In genomic region chr17:4795168-4795567, GRCh38 we compare ENCODE assay signal across 9 cellular contexts. TPM values are rescaled to one million over a fixed set of nuclear protein-coding genes. Genes with fewer than 3 reads are reported as not detected.
DNase-seq lines count a peak whose midpoint lies in the region; ATAC-seq and TF ChIP-seq lines count a peak whose summit lies in the region.
"Had no signal": no experiment of that assay in that cellular context is flagged by ENCODE, and none has a peak within 500 bp of the region (broad histone marks: within the 10 kb centered on the region; RNA-seq: fewer than 3 reads in every experiment).

No MANE protein-coding gene starts in this region.

- H3K4ac ChIP-seq in neuronal stem cell (ENCODE audit: low read length) = no peak overlapping the region

- no TSS peak for BruUV-seq in PC-3 (replicated peaks; lab: Mats Ljungman, UMichigan)

- H3K4me1 ChIP-seq in CD8-positive, alpha-beta T cell (ENCODE audit: insufficient read depth, low read length) = peaks cover 14% of the 10 kb centered on the region
- H3K4me1 ChIP-seq in PC-3 (ENCODE audit: insufficient read depth, low read length) (peaks cover 10% of the 10 kb centered on the region; the same call in 1 of the 2 replicates), neuronal stem cell (ENCODE audit: control insufficient read depth in 2 of 2, insufficient read depth in 1 of 2, low read depth in 1 of 2, low read length in 2 of 2) (peaks cover 6 to 10% of the 10 kb centered on the region in 2 donors)

- H2BK12ac ChIP-seq in neuronal stem cell (ENCODE audit: low read length) = no peak overlapping the region

- H3K4me3 ChIP-seq in CD8-positive, alpha-beta T cell (ENCODE audit: low read depth, low read length) = no peak overlapping the region
- peak overlapping the region; percentile 96; the same call in 1 of the 2 replicates for H3K4me3 ChIP-seq in PC-3 (ENCODE audit: low read length)
- no peak overlapping the region for H3K4me3 ChIP-seq in neuronal stem cell (ENCODE audit: low read length in 2 of 2)

- H3K27ac Mint-ChIP-seq in CD8-positive, alpha-beta T cell = no peak overlapping the region
- peak overlapping the region; percentile 95 for H3K27ac Mint-ChIP-seq in dendritic cell treated with granulocyte-macrophage colony-stimulating factor and Interleukin-4, amounts not matched to agents 40 ng/mL and 50 ng/mL, for 4 days
- H3K27ac Mint-ChIP-seq in CD4-positive, alpha-beta T cell = no peak overlapping the region

- H3K27me3 Mint-ChIP-seq in CD8-positive, alpha-beta T cell (ENCODE audit: low read depth) = peaks cover 2% of the 10 kb centered on the region
- peaks cover 17% of the 10 kb centered on the region for H3K27me3 Mint-ChIP-seq in dendritic cell treated with granulocyte-macrophage colony-stimulating factor and Interleukin-4, amounts not matched to agents 40 ng/mL and 50 ng/mL, for 4 days
- H3K27me3 Mint-ChIP-seq in CD4-positive, alpha-beta T cell = peaks cover 10% of the 10 kb centered on the region

- H3K79me1 ChIP-seq in neuronal stem cell (ENCODE audit: low read depth, low read length) = peaks cover 13% of the 10 kb centered on the region

- WGBS in neuronal stem cell (ENCODE audit: extremely low coverage in 2 of 2, insufficient read length in 2 of 2, insufficient replicate concordance in 1 of 2), 2 donors = no CpG with 5 or more reads among the region's 1 CpG

- no peaks in the 10 kb centered on the region for H3K9me3 Mint-ChIP-seq in CD8-positive, alpha-beta T cell
- no peaks in the 10 kb centered on the region for H3K9me3 Mint-ChIP-seq in dendritic cell treated with granulocyte-macrophage colony-stimulating factor and Interleukin-4, amounts not matched to agents 40 ng/mL and 50 ng/mL, for 4 days
- no peaks in the 10 kb centered on the region for H3K9me3 Mint-ChIP-seq in CD4-positive, alpha-beta T cell

- no peak overlapping the region for H4K8ac ChIP-seq in neuronal stem cell (ENCODE audit: low read depth, low read length)

- H3K79me2 ChIP-seq in PC-3 (ENCODE audit: low read length) = peaks cover 20% of the 10 kb centered on the region

- H3K18ac ChIP-seq in neuronal stem cell (ENCODE audit: low read length) = no peak overlapping the region

- H2BK15ac ChIP-seq in neuronal stem cell (ENCODE audit: low read length) = no peak overlapping the region

- H3K36me3 ChIP-seq in CD8-positive, alpha-beta T cell (ENCODE audit: insufficient read depth, low read length) = peaks cover 10% of the 10 kb centered on the region
- H3K36me3 ChIP-seq in PC-3 (ENCODE audit: low read depth, low read length) (peaks cover 5% of the 10 kb centered on the region; the same call in 1 of the 2 replicates), neuronal stem cell (replicated peaks in 1 of 2; ENCODE audit: control insufficient read depth in 2 of 2, insufficient read depth in 2 of 2, low read length in 2 of 2) (peaks cover 18 to 22% of the 10 kb centered on the region in 2 donors)

- H3F3A ChIP-seq in PC-3 (ENCODE audit: low read length, unreplicated experiment) = no peaks in the 10 kb centered on the region

- no peaks in the 10 kb centered on the region for H3K9me2 ChIP-seq in PC-3 (replicated peaks; ENCODE audit: low read length)

- POLR2A ChIA-PET in CD8-positive, alpha-beta T cell (lab: Charles Lee) = no interaction called here
- POLR2A ChIA-PET in PC-3 (lab: Charles Lee; ENCODE audit: unreplicated experiment) = no interaction called here
- POLR2A ChIA-PET in CD4-positive, alpha-beta T cell (lab: Charles Lee) = no interaction called here

- no peak for TF ChIP-seq CTCF in CD8-positive, alpha-beta T cell (IDR thresholded peaks at IDR 0.05)
- TF ChIP-seq CTCF in PC-3 (conservative IDR thresholded peaks at IDR 0.05; ENCODE audit: low read depth, low read length) = no peak
- no peak for TF ChIP-seq CTCF in CD4-positive, alpha-beta T cell (IDR thresholded peaks at IDR 0.05)

- peaks cover 21% of the 10 kb centered on the region for H3K4me1 Mint-ChIP-seq in CD8-positive, alpha-beta T cell (ENCODE audit: low read depth)
- H3K4me1 Mint-ChIP-seq in dendritic cell treated with granulocyte-macrophage colony-stimulating factor and Interleukin-4, amounts not matched to agents 40 ng/mL and 50 ng/mL, for 4 days (ENCODE audit: low read depth) = peaks cover 23% of the 10 kb centered on the region
- peaks cover 18% of the 10 kb centered on the region for H3K4me1 Mint-ChIP-seq in CD4-positive, alpha-beta T cell (ENCODE audit: low read depth)

- H4K20me1 ChIP-seq in PC-3 (ENCODE audit: low read length) = no peaks in the 10 kb centered on the region

- DNase-seq in CD8-positive, alpha-beta T cell = no peak
- DNase-seq in PC-3 = no peak
- no peak for DNase-seq in neuronal stem cell (ENCODE audit: low spot score)
- no peak for DNase-seq in NCI-H1105 treated with DMSO at 0.1 percent for 48 hours (lab: John Stamatoyannopoulos, UW)
- DNase-seq in CD4-positive, alpha-beta T cell = no peak

- peak overlapping the region; percentile 73 for H2AFZ ChIP-seq in PC-3 (ENCODE audit: low read length)
- H2AFZ ChIP-seq in neuronal stem cell (ENCODE audit: low read length) = peak overlapping the region; percentile 78

- H3K4me2 ChIP-seq in PC-3 (ENCODE audit: low read length) (peak overlapping the region; percentile 25; the same call in 1 of the 2 replicates), neuronal stem cell (ENCODE audit: insufficient read depth, low read length, poor library complexity, severe bottlenecking) (no peak overlapping the region)

- H3K9ac ChIP-seq in PC-3 (ENCODE audit: low read length) (no peak overlapping the region), neuronal stem cell (ENCODE audit: low read depth, low read length, poor library complexity) (no peak overlapping the region)

- intact Hi-C loops in CD8-positive, alpha-beta T cell (cut with DNase I, micrococcal nuclease) = loop anchor here in 1 of 2 experiments (10.0 kb wide), 1 partner anchor 170 kb away; the partner anchor contains the start of gene SPAG7
- intact Hi-C loops in PC-3 (cut with micrococcal nuclease) = no loop called here
- intact Hi-C loops in dendritic cell treated with granulocyte-macrophage colony-stimulating factor and Interleukin-4, amounts not matched to agents 40 ng/mL and 50 ng/mL, for 4 days (cut with micrococcal nuclease) = no loop called here
- intact Hi-C loops in CD4-positive, alpha-beta T cell (cut with DNase I, micrococcal nuclease) = loop anchor here (5.0 to 10.0 kb wide), 2 partner anchors 37 to 170 kb away; partner anchors contain the start of genes MINK1 (in 1 of the 2) and SPAG7 (in 1 of the 2)

- H3K23ac ChIP-seq in neuronal stem cell (ENCODE audit: low read depth, low read length, poor library complexity) = no peak overlapping the region

- H4K91ac ChIP-seq in neuronal stem cell (ENCODE audit: low read depth, low read length, poor library complexity) = no peak overlapping the region

- peaks cover 22% of the 10 kb centered on the region for H3K36me3 Mint-ChIP-seq in CD8-positive, alpha-beta T cell
- H3K36me3 Mint-ChIP-seq in dendritic cell treated with granulocyte-macrophage colony-stimulating factor and Interleukin-4, amounts not matched to agents 40 ng/mL and 50 ng/mL, for 4 days (ENCODE audit: low read depth) = peaks cover 33% of the 10 kb centered on the region
- peaks cover 19% of the 10 kb centered on the region for H3K36me3 Mint-ChIP-seq in CD4-positive, alpha-beta T cell (ENCODE audit: low read depth)

- ATAC-seq in CD8-positive, alpha-beta T cell = no peak
- ATAC-seq in PC-3 = no peak
- no peak for ATAC-seq in HG02678 (IDR thresholded peaks at IDR 0.05; ENCODE audit: unreplicated experiment)
- ATAC-seq in CD4-positive, alpha-beta T cell (ENCODE audit: poor library complexity) = no peak
- ATAC-seq in HG03095 (IDR thresholded peaks at IDR 0.05; ENCODE audit: unreplicated experiment) = no peak

- H3K4me3 Mint-ChIP-seq in CD8-positive, alpha-beta T cell = peak overlapping the region; percentile 9
- H3K4me3 Mint-ChIP-seq in dendritic cell treated with granulocyte-macrophage colony-stimulating factor and Interleukin-4, amounts not matched to agents 40 ng/mL and 50 ng/mL, for 4 days = no peak overlapping the region
- H3K4me3 Mint-ChIP-seq in CD4-positive, alpha-beta T cell = no peak overlapping the region

- no peaks in the 10 kb centered on the region for H3K27me3 ChIP-seq in CD8-positive, alpha-beta T cell (ENCODE audit: insufficient read depth, low read length)
- H3K27me3 ChIP-seq in PC-3 (ENCODE audit: low read length) = no peaks in the 10 kb centered on the region
- peaks cover 0 to 4% (median 0%) of the 10 kb centered on the region in 3 experiments for H3K27me3 ChIP-seq in neuronal stem cell (ENCODE audit: control insufficient read depth in 3 of 3, insufficient read depth in 3 of 3, low read depth in 1 of 3, low read length in 3 of 3)
- no peaks in the 10 kb centered on the region for H3K27me3 ChIP-seq in CD4-positive, alpha-beta T cell (ENCODE audit: control insufficient read depth, insufficient read depth, low read length)

- no peak overlapping the region for H3K27ac ChIP-seq in CD8-positive, alpha-beta T cell (ENCODE audit: low read depth, low read length)
- H3K27ac ChIP-seq in PC-3 (ENCODE audit: low read length) (no peak overlapping the region), neuronal stem cell (replicated peaks; ENCODE audit: low read length) (no peak overlapping the region)
- H3K27ac ChIP-seq in CD4-positive, alpha-beta T cell (ENCODE audit: low read depth, low read length) = no peak overlapping the region

- no peak overlapping the region for H3K14ac ChIP-seq in neuronal stem cell (ENCODE audit: low read length)

- H3K9me3 ChIP-seq in CD8-positive, alpha-beta T cell (ENCODE audit: low read length) = no peaks in the 10 kb centered on the region
- H3K9me3 ChIP-seq in PC-3 (ENCODE audit: low read length) (no peaks in the 10 kb centered on the region), neuronal stem cell (replicated peaks in 1 of 2; ENCODE audit: control insufficient read depth in 2 of 2, insufficient read depth in 1 of 2, low read depth in 1 of 2, low read length in 2 of 2) (no peaks in the 10 kb centered on the region)
- no peaks in the 10 kb centered on the region for H3K9me3 ChIP-seq in CD4-positive, alpha-beta T cell (ENCODE audit: control insufficient read depth, low read length)

- H2BK5ac ChIP-seq in neuronal stem cell (ENCODE audit: low read length) = no peak overlapping the region

- CTCF ChIA-PET in CD8-positive, alpha-beta T cell (lab: Charles Lee) = no interaction called here
- CTCF ChIA-PET in PC-3 (lab: Charles Lee) = no interaction called here
- CTCF ChIA-PET in CD4-positive, alpha-beta T cell (lab: Charles Lee) = no interaction called here

- no peak overlapping the region for H2BK120ac ChIP-seq in neuronal stem cell (ENCODE audit: low read depth, low read length)

- H2AK5ac ChIP-seq in neuronal stem cell (ENCODE audit: low read depth, low read length) = no peak overlapping the region

RNA-seq across cellular contexts. Expression of gene PSMB6, which starts 0.8 kb away (rescaled TPM):
- 10 to 100 TPM; 54.9 to 62.6 TPM for total RNA-seq in CD8-positive, alpha-beta T cell
- total RNA-seq in PC-3 (2014; rRNA removed) = 281 and 405 TPM in 2 replicates
- polyA plus RNA-seq in neuronal stem cell (2013, experiment 1 of 2) = 230 TPM
- 230 TPM for polyA plus RNA-seq in neuronal stem cell (2013, experiment 2 of 2)
- total RNA-seq in CD4-positive, alpha-beta T cell = 10 to 100 TPM; 44.3 to 52.7 TPM

RNA-seq across cellular contexts. Expression of gene GLTPD2, which starts 6.4 kb away (rescaled TPM):
- under 1 TPM in 1 of 2 experiments, not detected in 1; 0.33 TPM for total RNA-seq in CD8-positive, alpha-beta T cell
- total RNA-seq in PC-3 (2014; rRNA removed) = 0.98 TPM in 1 of 2 replicates, not detected in the other
- polyA plus RNA-seq in neuronal stem cell (2013, experiment 1 of 2) = 0.07 TPM
- polyA plus RNA-seq in neuronal stem cell (2013, experiment 2 of 2) = not detected
- total RNA-seq in CD4-positive, alpha-beta T cell = not detected
- total RNA-seq: frontal cortex had no signal

RNA-seq across cellular contexts. Expression of gene VMO1, which starts 9.0 kb away (rescaled TPM):
- not detected for total RNA-seq in CD8-positive, alpha-beta T cell
- 1.2 and 3.1 TPM in 2 replicates for total RNA-seq in PC-3 (2014; rRNA removed)
- polyA plus RNA-seq in neuronal stem cell (2013, experiment 1 of 2) = 0.74 TPM
- polyA plus RNA-seq in neuronal stem cell (2013, experiment 2 of 2) = 0.64 TPM
- total RNA-seq in CD4-positive, alpha-beta T cell = not detected

RNA-seq across cellular contexts. Expression of gene PLD2, which starts 11.8 kb away (rescaled TPM):
- total RNA-seq in CD8-positive, alpha-beta T cell = 10 to 100 TPM; 14.3 to 15.7 TPM
- total RNA-seq in PC-3 (2014; rRNA removed) = 24.3 and 27.3 TPM in 2 replicates
- polyA plus RNA-seq in neuronal stem cell (2013, experiment 1 of 2) = 19.1 TPM
- polyA plus RNA-seq in neuronal stem cell (2013, experiment 2 of 2) = 17.9 TPM
- 10 to 100 TPM; 10.2 to 10.7 TPM for total RNA-seq in CD4-positive, alpha-beta T cell

Comparison
In these comparisons a context has a peak if more than half of its experiments do, and no peak if none do; other contexts are left out.
1. intact Hi-C loops: an anchor here in CD4-positive, alpha-beta T cell (5.0 to 10.0 kb wide); none called in PC-3 and dendritic cell treated with granulocyte-macrophage colony-stimulating factor and Interleukin-4, amounts not matched to agents 40 ng/mL and 50 ng/mL, for 4 days.